8 cellular contexts compared by ENCODE assay signal in the genomic region with DNA sequence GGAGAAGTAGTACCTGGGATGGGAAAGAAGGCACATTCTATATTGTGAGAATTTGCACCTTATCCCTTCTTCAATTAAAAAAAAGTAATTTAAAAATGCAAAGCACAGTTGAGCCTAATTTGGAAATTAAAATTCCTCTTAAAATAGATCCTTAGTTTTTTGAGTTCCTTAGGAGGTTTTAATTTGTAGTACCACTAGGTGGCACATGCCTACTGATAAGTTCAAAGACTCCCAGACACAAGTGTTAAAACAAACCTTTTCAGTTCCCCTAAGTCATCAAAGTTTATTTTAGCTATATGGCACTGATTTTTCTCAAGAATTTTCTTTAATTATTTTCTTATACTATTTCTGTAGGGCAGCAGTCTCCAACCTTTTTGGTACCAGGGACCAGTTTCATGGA.
A peak's percentile ranks its signal among the peaks of the same experiment; 100 is the strongest.
DNase-seq lines count a peak whose midpoint lies in the region; ATAC-seq and TF ChIP-seq lines count a peak whose summit lies in the region.

No MANE protein-coding gene starts in this region.

- peak; percentile 32 to 74 (median 52) for TF ChIP-seq CTCF in adrenal gland (IDR thresholded peaks at IDR 0.05)
- TF ChIP-seq CTCF in vagina (IDR thresholded peaks at IDR 0.05), result peak in 2 of 3 experiments; percentile 27 to 43

- H3K27me3 ChIP-seq in adrenal gland (no peaks in the 10 kb centered on the region), vagina (no peaks in the 10 kb centered on the region)

- H3K9me3 ChIP-seq in adrenal gland (replicated peaks in 1 of 3) (no peaks in the 10 kb centered on the region), vagina (no peaks in the 10 kb centered on the region)

- H3K36me3 ChIP-seq in adrenal gland (replicated peaks in 1 of 2) (no peaks in the 10 kb centered on the region), vagina (no peaks in the 10 kb centered on the region)

- H3K27ac Mint-ChIP-seq in immature natural killer cell, result no peak overlapping the region

- H3K4me3 Mint-ChIP-seq in immature natural killer cell, result no peak overlapping the region

- H3K27me3 Mint-ChIP-seq in immature natural killer cell (ENCODE audit: low read depth in 3 of 3), result peaks cover 0 to 2% (median 0%) of the 10 kb centered on the region in 3 donors

- ATAC-seq in GM21515 (IDR thresholded peaks at IDR 0.05; ENCODE audit: unreplicated experiment), result peak; percentile 69

- no peak for TF ChIP-seq POLR2A in adrenal gland (IDR thresholded peaks at IDR 0.05)
- TF ChIP-seq POLR2A in vagina (IDR thresholded peaks at IDR 0.05), result no peak

- H3K27ac ChIP-seq in adrenal gland, result no peak overlapping the region
- H3K27ac ChIP-seq in vagina, result no peak overlapping the region

- H3K9me3 Mint-ChIP-seq in immature natural killer cell, result peaks cover 2 to 14% (median 4%) of the 10 kb centered on the region in 6 donors

- no peaks in the 10 kb centered on the region for H3K4me1 Mint-ChIP-seq in immature natural killer cell

- H3K4me3 ChIP-seq in adrenal gland (no peak overlapping the region), vagina (no peak overlapping the region)

- no peaks in the 10 kb centered on the region for H3K4me1 ChIP-seq in adrenal gland (replicated peaks in 1 of 2)
- no peaks in the 10 kb centered on the region for H3K4me1 ChIP-seq in vagina

- intact Hi-C loops in adrenal gland (cut with DNase I), result no loop called here
- intact Hi-C loops in vagina (cut with DNase I), result no loop called here

- peak; percentile 6 for DNase-seq in DMS79 treated with DMSO at 0.1 percent for 48 hours (lab: John Stamatoyannopoulos, UW)
- DNase-seq in MV-4-11 (lab: John Stamatoyannopoulos, UW), result peak; percentile 35
- no peak for DNase-seq in adrenal gland
- peak; percentile 69 for DNase-seq in iris pigment epithelial cell (ENCODE audit: low read depth)
- no peak for DNase-seq in vagina (ENCODE audit: extremely low spot score in 2 of 2)
- DNase-seq in immature natural killer cell, result no peak
- DNase-seq in activated CD4-positive, alpha-beta T cell treated with anti-CD3 and anti-CD28 coated beads for 1 hour, result no peak

- no peaks in the 10 kb centered on the region for H3K36me3 Mint-ChIP-seq in immature natural killer cell

Comparison
In these comparisons a context has a peak if more than half of its experiments do, and no peak if none do; other contexts are left out.
1. DNase-seq: peak in DMS79 treated with DMSO at 0.1 percent for 48 hours (single experiment), MV-4-11 (single experiment) and iris pigment epithelial cell (single experiment); none in adrenal gland (0 of 7), vagina (0 of 2), immature natural killer cell (0 of 3) and activated CD4-positive, alpha-beta T cell treated with anti-CD3 and anti-CD28 coated beads for 1 hour (single experiment).